In the genomic region with DNA sequence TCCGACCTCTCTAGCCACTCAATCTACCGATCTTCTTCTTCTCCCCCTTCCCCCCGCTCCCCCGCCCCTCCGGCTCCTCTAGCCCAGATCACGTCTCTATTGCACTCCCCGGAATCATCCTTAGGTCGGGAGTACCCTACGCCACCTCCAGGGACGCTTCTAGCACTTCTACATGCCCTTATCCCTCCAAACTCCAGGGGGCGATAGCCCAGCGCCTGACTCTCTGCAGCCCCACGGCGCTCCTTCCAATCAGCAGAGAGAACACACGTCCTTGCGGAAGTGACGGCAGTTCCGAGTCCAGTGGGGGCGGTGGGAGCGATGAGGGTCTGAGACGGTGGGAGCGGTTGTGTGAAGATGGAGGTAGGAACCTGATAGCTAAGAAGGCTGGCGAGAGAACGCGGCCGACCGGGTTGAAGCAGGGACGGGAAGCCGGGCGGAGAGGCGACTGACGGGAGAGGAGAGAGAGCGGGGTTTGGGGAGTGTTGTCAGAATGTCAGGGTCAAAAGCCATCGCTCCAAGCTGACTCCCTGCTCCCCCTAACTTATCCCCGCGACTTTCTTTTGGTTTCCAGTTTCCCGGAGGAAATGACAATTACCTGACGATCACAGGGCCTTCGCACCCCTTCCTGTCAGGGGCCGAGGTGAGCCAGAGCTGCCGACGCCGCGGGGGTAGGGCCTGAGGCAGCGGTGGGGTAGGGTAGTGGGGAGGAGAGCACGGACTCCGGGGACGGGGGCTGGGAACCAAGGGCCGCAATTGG, we compare ENCODE assay signal across 1 cellular context.
TF ChIP-seq lines count a peak whose summit lies in the region.

Gene RAB2B (minus strand): TSS at position 35 of the 757 bp plus-strand sequence. CDS start 87 bp downstream, outside the sequence.
Gene TOX4 (plus strand): TSS at position 271 of the 757 bp plus-strand sequence. CDS start 84 bp downstream, at position 355.

TF ChIP-seq in HEK293, 187 proteins besides CTCF, POLR2A, EP300 and RAD21 (continued from another document and continues in another):
- TF ChIP-seq, protein P1, sequence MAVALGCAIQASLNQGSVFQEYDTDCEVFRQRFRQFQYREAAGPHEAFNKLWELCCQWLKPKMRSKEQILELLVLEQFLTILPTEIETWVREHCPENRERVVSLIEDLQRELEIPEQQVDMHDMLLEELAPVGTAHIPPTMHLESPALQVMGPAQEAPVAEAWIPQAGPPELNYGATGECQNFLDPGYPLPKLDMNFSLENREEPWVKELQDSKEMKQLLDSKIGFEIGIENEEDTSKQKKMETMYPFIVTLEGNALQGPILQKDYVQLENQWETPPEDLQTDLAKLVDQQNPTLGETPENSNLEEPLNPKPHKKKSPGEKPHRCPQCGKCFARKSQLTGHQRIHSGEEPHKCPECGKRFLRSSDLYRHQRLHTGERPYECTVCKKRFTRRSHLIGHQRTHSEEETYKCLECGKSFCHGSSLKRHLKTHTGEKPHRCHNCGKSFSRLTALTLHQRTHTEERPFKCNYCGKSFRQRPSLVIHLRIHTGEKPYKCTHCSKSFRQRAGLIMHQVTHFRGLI (tag by site-specific recombination; IDR thresholded peaks at IDR 0.05), result no peak
- TF ChIP-seq, protein P2, sequence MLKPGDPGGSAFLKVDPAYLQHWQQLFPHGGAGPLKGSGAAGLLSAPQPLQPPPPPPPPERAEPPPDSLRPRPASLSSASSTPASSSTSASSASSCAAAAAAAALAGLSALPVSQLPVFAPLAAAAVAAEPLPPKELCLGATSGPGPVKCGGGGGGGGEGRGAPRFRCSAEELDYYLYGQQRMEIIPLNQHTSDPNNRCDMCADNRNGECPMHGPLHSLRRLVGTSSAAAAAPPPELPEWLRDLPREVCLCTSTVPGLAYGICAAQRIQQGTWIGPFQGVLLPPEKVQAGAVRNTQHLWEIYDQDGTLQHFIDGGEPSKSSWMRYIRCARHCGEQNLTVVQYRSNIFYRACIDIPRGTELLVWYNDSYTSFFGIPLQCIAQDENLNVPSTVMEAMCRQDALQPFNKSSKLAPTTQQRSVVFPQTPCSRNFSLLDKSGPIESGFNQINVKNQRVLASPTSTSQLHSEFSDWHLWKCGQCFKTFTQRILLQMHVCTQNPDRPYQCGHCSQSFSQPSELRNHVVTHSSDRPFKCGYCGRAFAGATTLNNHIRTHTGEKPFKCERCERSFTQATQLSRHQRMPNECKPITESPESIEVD (tag by site-specific recombination; IDR thresholded peaks at IDR 0.05), result no peak
- TF ChIP-seq BCL11A (tag by site-specific recombination; IDR thresholded peaks at IDR 0.05; ENCODE audit: low read depth) (no peak), TRIM28 (IDR thresholded peaks at IDR 0.05; ENCODE audit: borderline replicate concordance, low read length) (no peak), KLF9 (tag by site-specific recombination; IDR thresholded peaks at IDR 0.05; ENCODE audit: low read depth) (no peak), ZNF174 (tag by site-specific recombination; IDR thresholded peaks at IDR 0.05) (no peak), ZNF214 (tag by site-specific recombination; IDR thresholded peaks at IDR 0.05; ENCODE audit: borderline replicate concordance) (no peak), KLF17 (tag by site-specific recombination; IDR thresholded peaks at IDR 0.05) (peak; percentile 56), SP2 (tag by site-specific recombination; IDR thresholded peaks at IDR 0.05) (peak; percentile 90), ZSCAN4 (tag by site-specific recombination; IDR thresholded peaks at IDR 0.05) (no peak), ZNF324 (tag by site-specific recombination; IDR thresholded peaks at IDR 0.05) (no peak), ZIC2 (tag by site-specific recombination; IDR thresholded peaks at IDR 0.05) (no peak), ZBTB1 (tag by site-specific recombination; IDR thresholded peaks at IDR 0.05) (no peak), ZNF221 (tag by site-specific recombination; IDR thresholded peaks at IDR 0.05; ENCODE audit: borderline replicate concordance) (no peak), ZNF114 (tag by site-specific recombination; IDR thresholded peaks at IDR 0.05) (no peak), HOXD13 (CRISPR knock-in tag; IDR thresholded peaks at IDR 0.05; ENCODE audit: borderline replicate concordance) (no peak), ZFP69B (tag by site-specific recombination; IDR thresholded peaks at IDR 0.05) (peak; percentile 54; the same call in 1 of the 2 replicates), ZNF311 (tag by site-specific recombination; IDR thresholded peaks at IDR 0.05; ENCODE audit: borderline replicate concordance) (no peak), ZSCAN23 (tag by site-specific recombination; IDR thresholded peaks at IDR 0.05) (no peak), KLF8 (tag by site-specific recombination; IDR thresholded peaks at IDR 0.05) (peak; percentile 89), ZNF626 (tag by site-specific recombination; IDR thresholded peaks at IDR 0.05) (no peak), ZNF548 (tag by site-specific recombination; IDR thresholded peaks at IDR 0.05) (no peak), ZNF280D (tag by site-specific recombination; IDR thresholded peaks at IDR 0.05) (no peak), ZFHX2 (tag by site-specific recombination; conservative IDR thresholded peaks at IDR 0.05) (peak; percentile 74), KLF7 (tag by site-specific recombination; IDR thresholded peaks at IDR 0.05; ENCODE audit: borderline replicate concordance) (no peak), ZNF629 (tag by site-specific recombination; IDR thresholded peaks at IDR 0.05) (peak; percentile 89), ZNF843 (tag by site-specific recombination; IDR thresholded peaks at IDR 0.05) (no peak), ZSCAN5A (tag by site-specific recombination; IDR thresholded peaks at IDR 0.05) (no peak)
- TF ChIP-seq, protein P3, sequence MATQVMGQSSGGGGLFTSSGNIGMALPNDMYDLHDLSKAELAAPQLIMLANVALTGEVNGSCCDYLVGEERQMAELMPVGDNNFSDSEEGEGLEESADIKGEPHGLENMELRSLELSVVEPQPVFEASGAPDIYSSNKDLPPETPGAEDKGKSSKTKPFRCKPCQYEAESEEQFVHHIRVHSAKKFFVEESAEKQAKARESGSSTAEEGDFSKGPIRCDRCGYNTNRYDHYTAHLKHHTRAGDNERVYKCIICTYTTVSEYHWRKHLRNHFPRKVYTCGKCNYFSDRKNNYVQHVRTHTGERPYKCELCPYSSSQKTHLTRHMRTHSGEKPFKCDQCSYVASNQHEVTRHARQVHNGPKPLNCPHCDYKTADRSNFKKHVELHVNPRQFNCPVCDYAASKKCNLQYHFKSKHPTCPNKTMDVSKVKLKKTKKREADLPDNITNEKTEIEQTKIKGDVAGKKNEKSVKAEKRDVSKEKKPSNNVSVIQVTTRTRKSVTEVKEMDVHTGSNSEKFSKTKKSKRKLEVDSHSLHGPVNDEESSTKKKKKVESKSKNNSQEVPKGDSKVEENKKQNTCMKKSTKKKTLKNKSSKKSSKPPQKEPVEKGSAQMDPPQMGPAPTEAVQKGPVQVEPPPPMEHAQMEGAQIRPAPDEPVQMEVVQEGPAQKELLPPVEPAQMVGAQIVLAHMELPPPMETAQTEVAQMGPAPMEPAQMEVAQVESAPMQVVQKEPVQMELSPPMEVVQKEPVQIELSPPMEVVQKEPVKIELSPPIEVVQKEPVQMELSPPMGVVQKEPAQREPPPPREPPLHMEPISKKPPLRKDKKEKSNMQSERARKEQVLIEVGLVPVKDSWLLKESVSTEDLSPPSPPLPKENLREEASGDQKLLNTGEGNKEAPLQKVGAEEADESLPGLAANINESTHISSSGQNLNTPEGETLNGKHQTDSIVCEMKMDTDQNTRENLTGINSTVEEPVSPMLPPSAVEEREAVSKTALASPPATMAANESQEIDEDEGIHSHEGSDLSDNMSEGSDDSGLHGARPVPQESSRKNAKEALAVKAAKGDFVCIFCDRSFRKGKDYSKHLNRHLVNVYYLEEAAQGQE (tag by site-specific recombination; IDR thresholded peaks at IDR 0.05), result no peak
- TF ChIP-seq, protein P4, sequence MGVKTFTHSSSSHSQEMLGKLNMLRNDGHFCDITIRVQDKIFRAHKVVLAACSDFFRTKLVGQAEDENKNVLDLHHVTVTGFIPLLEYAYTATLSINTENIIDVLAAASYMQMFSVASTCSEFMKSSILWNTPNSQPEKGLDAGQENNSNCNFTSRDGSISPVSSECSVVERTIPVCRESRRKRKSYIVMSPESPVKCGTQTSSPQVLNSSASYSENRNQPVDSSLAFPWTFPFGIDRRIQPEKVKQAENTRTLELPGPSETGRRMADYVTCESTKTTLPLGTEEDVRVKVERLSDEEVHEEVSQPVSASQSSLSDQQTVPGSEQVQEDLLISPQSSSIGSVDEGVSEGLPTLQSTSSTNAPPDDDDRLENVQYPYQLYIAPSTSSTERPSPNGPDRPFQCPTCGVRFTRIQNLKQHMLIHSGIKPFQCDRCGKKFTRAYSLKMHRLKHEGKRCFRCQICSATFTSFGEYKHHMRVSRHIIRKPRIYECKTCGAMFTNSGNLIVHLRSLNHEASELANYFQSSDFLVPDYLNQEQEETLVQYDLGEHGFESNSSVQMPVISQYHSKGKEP (tag by site-specific recombination; IDR thresholded peaks at IDR 0.05), result no peak
- TF ChIP-seq, protein P5, sequence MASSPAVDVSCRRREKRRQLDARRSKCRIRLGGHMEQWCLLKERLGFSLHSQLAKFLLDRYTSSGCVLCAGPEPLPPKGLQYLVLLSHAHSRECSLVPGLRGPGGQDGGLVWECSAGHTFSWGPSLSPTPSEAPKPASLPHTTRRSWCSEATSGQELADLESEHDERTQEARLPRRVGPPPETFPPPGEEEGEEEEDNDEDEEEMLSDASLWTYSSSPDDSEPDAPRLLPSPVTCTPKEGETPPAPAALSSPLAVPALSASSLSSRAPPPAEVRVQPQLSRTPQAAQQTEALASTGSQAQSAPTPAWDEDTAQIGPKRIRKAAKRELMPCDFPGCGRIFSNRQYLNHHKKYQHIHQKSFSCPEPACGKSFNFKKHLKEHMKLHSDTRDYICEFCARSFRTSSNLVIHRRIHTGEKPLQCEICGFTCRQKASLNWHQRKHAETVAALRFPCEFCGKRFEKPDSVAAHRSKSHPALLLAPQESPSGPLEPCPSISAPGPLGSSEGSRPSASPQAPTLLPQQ (tag by site-specific recombination; IDR thresholded peaks at IDR 0.05), result peak; percentile 51
- TF ChIP-seq, protein P6, sequence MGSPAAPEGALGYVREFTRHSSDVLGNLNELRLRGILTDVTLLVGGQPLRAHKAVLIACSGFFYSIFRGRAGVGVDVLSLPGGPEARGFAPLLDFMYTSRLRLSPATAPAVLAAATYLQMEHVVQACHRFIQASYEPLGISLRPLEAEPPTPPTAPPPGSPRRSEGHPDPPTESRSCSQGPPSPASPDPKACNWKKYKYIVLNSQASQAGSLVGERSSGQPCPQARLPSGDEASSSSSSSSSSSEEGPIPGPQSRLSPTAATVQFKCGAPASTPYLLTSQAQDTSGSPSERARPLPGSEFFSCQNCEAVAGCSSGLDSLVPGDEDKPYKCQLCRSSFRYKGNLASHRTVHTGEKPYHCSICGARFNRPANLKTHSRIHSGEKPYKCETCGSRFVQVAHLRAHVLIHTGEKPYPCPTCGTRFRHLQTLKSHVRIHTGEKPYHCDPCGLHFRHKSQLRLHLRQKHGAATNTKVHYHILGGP (tag by site-specific recombination; IDR thresholded peaks at IDR 0.05), result no peak
- TF ChIP-seq, protein P7, sequence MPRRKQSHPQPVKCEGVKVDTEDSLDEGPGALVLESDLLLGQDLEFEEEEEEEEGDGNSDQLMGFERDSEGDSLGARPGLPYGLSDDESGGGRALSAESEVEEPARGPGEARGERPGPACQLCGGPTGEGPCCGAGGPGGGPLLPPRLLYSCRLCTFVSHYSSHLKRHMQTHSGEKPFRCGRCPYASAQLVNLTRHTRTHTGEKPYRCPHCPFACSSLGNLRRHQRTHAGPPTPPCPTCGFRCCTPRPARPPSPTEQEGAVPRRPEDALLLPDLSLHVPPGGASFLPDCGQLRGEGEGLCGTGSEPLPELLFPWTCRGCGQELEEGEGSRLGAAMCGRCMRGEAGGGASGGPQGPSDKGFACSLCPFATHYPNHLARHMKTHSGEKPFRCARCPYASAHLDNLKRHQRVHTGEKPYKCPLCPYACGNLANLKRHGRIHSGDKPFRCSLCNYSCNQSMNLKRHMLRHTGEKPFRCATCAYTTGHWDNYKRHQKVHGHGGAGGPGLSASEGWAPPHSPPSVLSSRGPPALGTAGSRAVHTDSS (tag by site-specific recombination; IDR thresholded peaks at IDR 0.05), result no peak
